Comparison of ENCODE assay signal across 9 cellular contexts in the genomic region with DNA sequence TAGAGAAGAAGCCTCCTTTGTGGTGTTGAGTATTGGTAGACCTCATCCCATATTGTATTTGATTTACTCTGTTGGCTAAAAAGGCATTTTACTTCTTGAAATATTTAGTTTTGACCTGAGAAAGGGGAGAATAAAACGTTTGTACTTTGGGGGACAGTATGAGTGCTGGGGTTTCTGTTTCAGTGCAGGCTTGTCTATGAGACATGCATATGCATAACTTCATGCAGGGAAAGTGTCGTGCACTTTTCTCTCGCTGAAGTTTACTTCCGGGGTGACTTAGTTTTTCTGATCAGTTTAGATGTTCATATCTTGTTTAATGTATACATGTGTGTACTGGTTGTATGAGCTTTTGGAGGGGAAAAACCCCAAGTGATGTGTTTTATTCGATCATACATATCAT. TPM values are rescaled to one million over a fixed set of nuclear protein-coding genes. Genes with fewer than 3 reads are reported as not detected.
DNase-seq lines count a peak whose midpoint lies in the region; ATAC-seq, FAIRE-seq and TF ChIP-seq lines count a peak whose summit lies in the region.
"Had no signal": no experiment of that assay in that cellular context is flagged by ENCODE, and none has a peak within 500 bp of the region (broad histone marks: within the 10 kb centered on the region; RNA-seq: fewer than 3 reads in every experiment).

No MANE protein-coding gene starts in this region.

- H3K4me3 ChIP-seq in heart left ventricle (peak overlapping the region in 11 of 12 donors; percentile 19 to 54 (median 36)), GM12878 (peak overlapping the region; percentile 82), subcutaneous abdominal adipose tissue (ENCODE audit: low read depth in 1 of 5, low read length in 5 of 5) (peak overlapping the region in 3 of 5 donors; percentile 46 to 61 (median 54))
- H3K4me3 ChIP-seq: lung had no signal

- TF ChIP-seq RAD21 in GM12878 (IDR thresholded peaks at IDR 0.05; ENCODE audit: insufficient read depth, low read depth, low read length): no peak

- H3K36me3 ChIP-seq in heart left ventricle (no peaks in the 10 kb centered on the region), GM12878 (ENCODE audit: control insufficient read depth in 2 of 2, insufficient read depth in 2 of 2, low read length in 1 of 2) (no peaks in the 10 kb centered on the region), subcutaneous abdominal adipose tissue (ENCODE audit: control insufficient read depth in 5 of 5, insufficient read depth in 5 of 5, low read length in 5 of 5) (peaks cover 0 to 4% (median 0%) of the 10 kb centered on the region in 5 donors)

- no peak for FAIRE-seq in GM12878 (lab: Jason Lieb, UNC)
- FAIRE-seq in GM19239 (lab: Jason Lieb, UNC): no peak

- H2AFZ ChIP-seq in GM12878 (ENCODE audit: control insufficient read depth, low read depth, low read length): peak overlapping the region; percentile 63

- intact Hi-C loops in heart left ventricle (cut with DNase I): loop anchor here in 6 of 10 donors (5.0 to 10.0 kb wide), 5 partner anchors 33 to 93 kb away; partner anchors contain the start of gene UTRN (in 3 of the 6)
- intact Hi-C loops in left ventricle myocardium superior (cut with micrococcal nuclease): no loop called here
- intact Hi-C loops in GM12878 (cut with micrococcal nuclease; ENCODE audit: unreplicated experiment): loop anchor here (5.0 kb wide), 1 partner anchor 138 kb away; no protein-coding TSS in a partner anchor

- H3K9ac ChIP-seq in GM12878 (ENCODE audit: control insufficient read depth, insufficient read depth, low read length) (peak overlapping the region; percentile 85), subcutaneous abdominal adipose tissue (ENCODE audit: low read length in 5 of 5) (peak overlapping the region in 2 of 5 donors; percentile 19 to 46)

- H3K9me3 ChIP-seq in heart left ventricle (no peaks in the 10 kb centered on the region), GM12878 (replicated peaks; ENCODE audit: control insufficient read depth, insufficient read depth, low read length) (no peaks in the 10 kb centered on the region), subcutaneous abdominal adipose tissue (ENCODE audit: control insufficient read depth in 5 of 5, low read length in 5 of 5) (no peaks in the 10 kb centered on the region)

- RAD21 ChIA-PET in GM12878 (lab: Charles Lee; ENCODE audit: unreplicated experiment): interaction anchor here (0.7 to 3.3 kb wide), 5 partner anchors 9 to 128 kb away, joined by 3 to 24 read pairs (median 4); no protein-coding TSS in a partner anchor

- no peak for TF ChIP-seq EP300 in GM12878 (IDR thresholded peaks at IDR 0.05; ENCODE audit: borderline replicate concordance in 1 of 2, control insufficient read depth in 1 of 2, low read depth in 2 of 2, low read length in 2 of 2)

- SMC1A ChIA-PET in GM12878 (lab: Charles Lee; ENCODE audit: uncharacterized antibody, unreplicated experiment): interaction anchor here (0.9 to 5.3 kb wide), 11 partner anchors 9 to 137 kb away, joined by 3 to 35 read pairs (median 4); no protein-coding TSS in a partner anchor

- H4K20me1 ChIP-seq in GM12878 (ENCODE audit: control insufficient read depth, insufficient read depth): no peaks in the 10 kb centered on the region

- H3K4me2 ChIP-seq in GM12878 (ENCODE audit: control insufficient read depth, insufficient read depth): peak overlapping the region; percentile 88

- H3K27me3 ChIP-seq in heart left ventricle (no peaks in the 10 kb centered on the region), GM12878 (replicated peaks in 1 of 2; ENCODE audit: control insufficient read depth in 2 of 2, insufficient read depth in 2 of 2, low read length in 1 of 2) (no peaks in the 10 kb centered on the region), subcutaneous abdominal adipose tissue (ENCODE audit: control insufficient read depth in 5 of 5, insufficient read depth in 4 of 5, low read length in 5 of 5) (no peaks in the 10 kb centered on the region)

- POLR2A ChIA-PET in GM12878 (lab: Charles Lee): interaction anchor here (1.2 to 2.2 kb wide), 2 partner anchors 8 to 14 kb away, joined by 3 to 6 read pairs; no protein-coding TSS in a partner anchor

- no peak for TF ChIP-seq POLR2A in heart left ventricle (IDR thresholded peaks at IDR 0.05)
- no peak for TF ChIP-seq POLR2A in GM12878 (IDR thresholded peaks at IDR 0.05; ENCODE audit: low read depth, low read length)

- H3K79me2 ChIP-seq in GM12878 (ENCODE audit: control insufficient read depth, insufficient read depth, low read length): peaks cover 44% of the 10 kb centered on the region

- H3K27ac ChIP-seq in heart left ventricle: peak overlapping the region; percentile 4 to 82 (median 68)
- peak overlapping the region; percentile 97 for H3K27ac ChIP-seq in GM12878 (ENCODE audit: control insufficient read depth, insufficient read depth)
- H3K27ac ChIP-seq in subcutaneous abdominal adipose tissue (ENCODE audit: low read depth, low read length): peak overlapping the region; percentile 78

- ATAC-seq in heart left ventricle (no peak), left ventricle myocardium superior (no peak), HG03108 (IDR thresholded peaks at IDR 0.05; ENCODE audit: unreplicated experiment) (peak; percentile 39), GM12878 (peak; percentile 61)

- in situ Hi-C loops in GM12878 (cut with MboI): no loop called here

- 62 to 66% (median 64%) methylated on average over 5 of the region's 5 CpGs for WGBS in heart left ventricle, 4 donors
- WGBS in GM12878 (ENCODE audit: insufficient coverage, insufficient replicate concordance, low lambda C conversion rate, missing lambda C conversion rate): 1% methylated on average over 5 of the region's 5 CpGs

- BruUV-seq in GM12878 (replicated peaks; lab: Mats Ljungman, UMichigan): no TSS peak

- H3K4me1 ChIP-seq in heart left ventricle (peaks cover 17 to 99% (median 75%) of the 10 kb centered on the region in 12 donors), GM12878 (ENCODE audit: control insufficient read depth, insufficient read depth, low read length) (peaks cover 41% of the 10 kb centered on the region), subcutaneous abdominal adipose tissue (ENCODE audit: control insufficient read depth in 5 of 5, insufficient read depth in 5 of 5, low read length in 5 of 5) (peaks cover 5 to 83% (median 50%) of the 10 kb centered on the region in 5 donors)

- TF ChIP-seq CTCF in heart left ventricle (IDR thresholded peaks at IDR 0.05) (no peak), GM12878 (IDR thresholded peaks at IDR 0.05 in 2 of 3, conservative IDR thresholded peaks at IDR 0.05 in 1 of 3; ENCODE audit: control insufficient read depth in 2 of 3, extremely low read depth in 1 of 3, insufficient read depth in 1 of 3, low read depth in 3 of 3, low read length in 3 of 3) (no peak)

- CTCF ChIA-PET in GM12878 (lab: Yijun Ruan, JAX): interaction anchor here (0.7 to 2.3 kb wide), 8 partner anchors 9 to 371 kb away, joined by 3 to 10 read pairs (median 4); no protein-coding TSS in a partner anchor

- DNase-seq in heart left ventricle: no peak
- no peak for DNase-seq in left ventricle myocardium superior
- no peak for DNase-seq in GM12878 (ENCODE audit: low read depth, low spot score)
- no peak for DNase-seq in NCI-H69 (lab: John Stamatoyannopoulos, UW)
- no peak for DNase-seq in globus pallidus (ENCODE audit: low spot score)
- DNase-seq in GM19239 (ENCODE audit: insufficient read length, low spot score): no peak

TF ChIP-seq in GM12878, 131 proteins besides CTCF, POLR2A, EP300 and RAD21 (continues in another document):
- no peak for TF ChIP-seq PML (IDR thresholded peaks at IDR 0.05; ENCODE audit: low read length)
- TF ChIP-seq ATF7 (IDR thresholded peaks at IDR 0.05; ENCODE audit: low read depth): 0 out of 2 replicates have a peak, but pooled peaks have one; percentile 8
- TF ChIP-seq POLR2AphosphoS2 (IDR thresholded peaks at IDR 0.05; ENCODE audit: low read depth, low read length): no peak
- TF ChIP-seq HCFC1 (IDR thresholded peaks at IDR 0.05; ENCODE audit: low read length): no peak
- no peak for TF ChIP-seq TBL1XR1 (IDR thresholded peaks at IDR 0.05; ENCODE audit: low read depth, low read length)
- TF ChIP-seq MXI1 (IDR thresholded peaks at IDR 0.05; ENCODE audit: low read depth, low read length): 0 out of 2 replicates have a peak, but pooled peaks have one; percentile 10
- TF ChIP-seq MTA3 (IDR thresholded peaks at IDR 0.05; ENCODE audit: borderline replicate concordance, low read length): no peak
- no peak for TF ChIP-seq RB1 (IDR thresholded peaks at IDR 0.05; ENCODE audit: borderline replicate concordance)
- TF ChIP-seq CBX3 (IDR thresholded peaks at IDR 0.05; ENCODE audit: borderline replicate concordance, low read depth): no peak
- no peak for TF ChIP-seq USF2 (IDR thresholded peaks at IDR 0.05; ENCODE audit: borderline replicate concordance, low read depth, low read length)
- no peak for TF ChIP-seq RCOR1 (conservative IDR thresholded peaks at IDR 0.05; ENCODE audit: low read depth, low read length)

RNA-seq across cellular contexts. Expression of gene UTRN, which starts 59.5 kb away (rescaled TPM):
- total RNA-seq in heart left ventricle (100 to 1,000 TPM in 3 of 9 donors, 10 to 100 TPM in 6; 69.3 to 129 (median 86.0) TPM), left ventricle myocardium superior (72.0 TPM), GM12878 (2014; rRNA removed) (33.0 and 38.6 TPM in 2 replicates), GM12878 (2014; rRNA removed; fragmentation: Illumina TruSeq; extraction: Trizol) (52.6 and 57.4 TPM in 2 replicates), GM12878 (2021) (29.2 and 33.2 TPM in 2 replicates)
- polyA plus RNA-seq in heart left ventricle (10 to 100 TPM; 13.9 to 28.8 TPM), GM12878 (2011; rRNA removed) (37.6 and 43.7 TPM in 2 replicates), GM12878 (2014; fragmentation: Illumina TruSeq; extraction: Trizol) (41.9 and 49.9 TPM in 2 replicates), GM12878 (2014; fragmentation: Nextera tagmentation; extraction: Ambion mirVana) (1 to 10 TPM; 1.6 to 5.6 TPM), GM12878 (2014; rRNA removed) (17.5 and 18.0 TPM in 2 replicates), GM12878 (2016; fragmentation: Nextera tagmentation; extraction: Ambion mirVana) (10 to 100 TPM; 14.9 to 15.3 TPM)
- 574 and 595 TPM in 2 replicates for total RNA-seq in GM12878 (2013; cell fraction: nucleolus; rRNA removed)
- polyA plus RNA-seq in GM12878 (2011; ENCODE audit: low read depth): 19.2 TPM
- polyA plus RNA-seq in GM12878 (2011; cell fraction: cytosol; rRNA removed): 27.9 and 41.4 TPM in 2 replicates
- 55.5 and 58.1 TPM in 2 replicates for polyA plus RNA-seq in GM12878 (2011; cell fraction: nucleus; rRNA removed)
- polyA plus RNA-seq in GM12878 (2012): 18.1 and 24.7 TPM in 2 replicates
- 173 and 300 TPM in 2 replicates for polyA minus RNA-seq in GM12878 (2011; rRNA and poly(A)+ RNA removed)
- polyA minus RNA-seq in GM12878 (2011; cell fraction: cytosol; rRNA and poly(A)+ RNA removed): 47.0 and 51.8 TPM in 2 replicates
- 213 and 266 TPM in 2 replicates for polyA minus RNA-seq in GM12878 (2011; cell fraction: nucleus; rRNA and poly(A)+ RNA removed)

Comparison
In these comparisons a context has a peak if more than half of its experiments do, and no peak if none do; other contexts are left out.
1. ATAC-seq: peak in HG03108 (single experiment) and GM12878 (single experiment); none in heart left ventricle (0 of 4) and left ventricle myocardium superior (single experiment).
2. Peak in every context shown above with its lines, with median percentiles within 50 percentile points of each other: H3K27ac ChIP-seq and H3K4me3 ChIP-seq.